1 cellular context compared by ENCODE assay signal in genomic region chr17:57626520-57627210, GRCh38.
A peak's percentile ranks its signal among the peaks of the same experiment; 100 is the strongest.
TF ChIP-seq lines count a peak whose summit lies in the region.

No MANE protein-coding gene starts in this region.

TF ChIP-seq in HepG2, 621 proteins besides CTCF, POLR2A, EP300 and RAD21:
- peak; percentile 52; the same call in 1 of the 2 replicates for TF ChIP-seq ZNF292 (CRISPR knock-in tag; IDR thresholded peaks at IDR 0.05; ENCODE audit: borderline replicate concordance, low read depth)
- TF ChIP-seq KDM5B (CRISPR knock-in tag; IDR thresholded peaks at IDR 0.05; ENCODE audit: borderline replicate concordance) = 0 out of 2 replicates have a peak, but pooled peaks have one; percentile 5
- peak; percentile 92 for TF ChIP-seq ZBTB38 (CRISPR knock-in tag; IDR thresholded peaks at IDR 0.05)
- TF ChIP-seq SRF (IDR thresholded peaks at IDR 0.05; ENCODE audit: low read depth, low read length) = 0 out of 2 replicates have a peak, but pooled peaks have one; percentile 29
- no peak for TF ChIP-seq ZBTB39 (CRISPR knock-in tag; IDR thresholded peaks at IDR 0.05)
- peak; percentile 41; the same call in 1 of the 2 replicates for TF ChIP-seq HNF4A (CRISPR knock-in tag; IDR thresholded peaks at IDR 0.05)
- peak; percentile 40; the same call in 1 of the 2 replicates for TF ChIP-seq ZFX (CRISPR knock-in tag; IDR thresholded peaks at IDR 0.05; ENCODE audit: low read depth)
- peak; percentile 88 for TF ChIP-seq ZBTB33 (CRISPR knock-in tag; IDR thresholded peaks at IDR 0.05)
- TF ChIP-seq NFIB (CRISPR knock-in tag; IDR thresholded peaks at IDR 0.05; ENCODE audit: borderline replicate concordance) = no peak
- TF ChIP-seq FOXA3 (CRISPR knock-in tag; IDR thresholded peaks at IDR 0.05) = 0 out of 2 replicates have a peak, but pooled peaks have one; percentile 17
- TF ChIP-seq CENPX (CRISPR knock-in tag; IDR thresholded peaks at IDR 0.05) = no peak
- TF ChIP-seq, protein P1, sequence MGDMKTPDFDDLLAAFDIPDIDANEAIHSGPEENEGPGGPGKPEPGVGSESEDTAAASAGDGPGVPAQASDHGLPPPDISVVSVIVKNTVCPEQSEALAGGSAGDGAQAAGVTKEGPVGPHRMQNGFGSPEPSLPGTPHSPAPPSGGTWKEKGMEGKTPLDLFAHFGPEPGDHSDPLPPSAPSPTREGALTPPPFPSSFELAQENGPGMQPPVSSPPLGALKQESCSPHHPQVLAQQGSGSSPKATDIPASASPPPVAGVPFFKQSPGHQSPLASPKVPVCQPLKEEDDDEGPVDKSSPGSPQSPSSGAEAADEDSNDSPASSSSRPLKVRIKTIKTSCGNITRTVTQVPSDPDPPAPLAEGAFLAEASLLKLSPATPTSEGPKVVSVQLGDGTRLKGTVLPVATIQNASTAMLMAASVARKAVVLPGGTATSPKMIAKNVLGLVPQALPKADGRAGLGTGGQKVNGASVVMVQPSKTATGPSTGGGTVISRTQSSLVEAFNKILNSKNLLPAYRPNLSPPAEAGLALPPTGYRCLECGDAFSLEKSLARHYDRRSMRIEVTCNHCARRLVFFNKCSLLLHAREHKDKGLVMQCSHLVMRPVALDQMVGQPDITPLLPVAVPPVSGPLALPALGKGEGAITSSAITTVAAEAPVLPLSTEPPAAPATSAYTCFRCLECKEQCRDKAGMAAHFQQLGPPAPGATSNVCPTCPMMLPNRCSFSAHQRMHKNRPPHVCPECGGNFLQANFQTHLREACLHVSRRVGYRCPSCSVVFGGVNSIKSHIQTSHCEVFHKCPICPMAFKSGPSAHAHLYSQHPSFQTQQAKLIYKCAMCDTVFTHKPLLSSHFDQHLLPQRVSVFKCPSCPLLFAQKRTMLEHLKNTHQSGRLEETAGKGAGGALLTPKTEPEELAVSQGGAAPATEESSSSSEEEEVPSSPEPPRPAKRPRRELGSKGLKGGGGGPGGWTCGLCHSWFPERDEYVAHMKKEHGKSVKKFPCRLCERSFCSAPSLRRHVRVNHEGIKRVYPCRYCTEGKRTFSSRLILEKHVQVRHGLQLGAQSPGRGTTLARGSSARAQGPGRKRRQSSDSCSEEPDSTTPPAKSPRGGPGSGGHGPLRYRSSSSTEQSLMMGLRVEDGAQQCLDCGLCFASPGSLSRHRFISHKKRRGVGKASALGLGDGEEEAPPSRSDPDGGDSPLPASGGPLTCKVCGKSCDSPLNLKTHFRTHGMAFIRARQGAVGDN (CRISPR knock-in tag; IDR thresholded peaks at IDR 0.05) = peak; percentile 68
- TF ChIP-seq SALL1 (CRISPR knock-in tag; IDR thresholded peaks at IDR 0.05) = 0 out of 2 replicates have a peak, but pooled peaks have one; percentile 13
- TF ChIP-seq SMC3 (IDR thresholded peaks at IDR 0.05; ENCODE audit: low read length) = 0 out of 2 replicates have a peak, but pooled peaks have one; percentile 1
- TF ChIP-seq, protein P2, sequence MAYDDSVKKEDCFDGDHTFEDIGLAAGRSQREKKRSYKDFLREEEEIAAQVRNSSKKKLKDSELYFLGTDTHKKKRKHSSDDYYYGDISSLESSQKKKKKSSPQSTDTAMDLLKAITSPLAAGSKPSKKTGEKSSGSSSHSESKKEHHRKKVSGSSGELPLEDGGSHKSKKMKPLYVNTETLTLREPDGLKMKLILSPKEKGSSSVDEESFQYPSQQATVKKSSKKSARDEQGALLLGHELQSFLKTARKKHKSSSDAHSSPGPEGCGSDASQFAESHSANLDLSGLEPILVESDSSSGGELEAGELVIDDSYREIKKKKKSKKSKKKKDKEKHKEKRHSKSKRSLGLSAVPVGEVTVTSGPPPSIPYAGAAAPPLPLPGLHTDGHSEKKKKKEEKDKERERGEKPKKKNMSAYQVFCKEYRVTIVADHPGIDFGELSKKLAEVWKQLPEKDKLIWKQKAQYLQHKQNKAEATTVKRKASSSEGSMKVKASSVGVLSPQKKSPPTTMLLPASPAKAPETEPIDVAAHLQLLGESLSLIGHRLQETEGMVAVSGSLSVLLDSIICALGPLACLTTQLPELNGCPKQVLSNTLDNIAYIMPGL (CRISPR knock-in tag; IDR thresholded peaks at IDR 0.05; ENCODE audit: borderline replicate concordance in 1 of 2, low read depth in 1 of 2) = no peak
- TF ChIP-seq FOXA1 (IDR thresholded peaks at IDR 0.05) = no peak
- TF ChIP-seq FOXA1 (CRISPR knock-in tag; IDR thresholded peaks at IDR 0.05) = peak; percentile 20; the same call in 1 of the 2 replicates
- TF ChIP-seq PITX1 (CRISPR knock-in tag; IDR thresholded peaks at IDR 0.05) = peak; percentile 35; the same call in 1 of the 2 replicates
- no peak for TF ChIP-seq IKZF1 (IDR thresholded peaks at IDR 0.05)
TF ChIP-seq in HepG2: peak in this region for 13.
